ENCODE assay signal across 1 cellular context in the genomic region with DNA sequence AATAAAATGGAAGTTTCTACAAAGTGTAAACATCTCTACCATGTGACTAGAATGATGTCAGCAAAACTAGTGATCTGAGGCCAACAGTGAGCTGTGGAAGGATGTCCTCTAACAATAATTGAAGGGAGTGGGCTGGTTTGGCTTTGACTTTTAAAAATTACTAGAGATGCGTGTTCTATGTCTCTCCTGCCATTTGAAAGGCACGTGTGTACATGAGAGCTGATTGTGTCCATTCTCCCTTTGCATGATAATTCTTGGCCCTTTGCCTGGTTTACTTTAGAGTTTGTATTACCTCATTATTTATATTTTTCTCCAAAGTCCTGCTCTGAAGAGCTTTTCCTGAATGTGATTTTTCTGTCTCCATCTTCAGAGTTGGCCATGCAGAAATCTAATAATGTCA.
TF ChIP-seq lines count a peak whose summit lies in the region.

No MANE protein-coding gene starts in this region.

TF ChIP-seq in H1, 55 proteins besides CTCF, POLR2A, EP300 and RAD21 (continued from another document):
- TF ChIP-seq CREB1 (IDR thresholded peaks at IDR 0.05) (no peak), HDAC2 (IDR thresholded peaks at IDR 0.05; ENCODE audit: borderline replicate concordance in 1 of 2, low read depth in 2 of 2, low read length in 2 of 2) (no peak), KDM4A (IDR thresholded peaks at IDR 0.05; ENCODE audit: low read depth, low read length, severe bottlenecking) (no peak), EGR1 (IDR thresholded peaks at IDR 0.05; ENCODE audit: borderline replicate concordance, low read depth, low read length) (no peak), JUN (IDR thresholded peaks at IDR 0.05; ENCODE audit: low read depth, low read length) (no peak), BCL11A (IDR thresholded peaks at IDR 0.05; ENCODE audit: low read depth in 2 of 2, low read length in 2 of 2) (no peak), PHF8 (conservative IDR thresholded peaks at IDR 0.05; ENCODE audit: low read depth, low read length) (no peak), TCF12 (IDR thresholded peaks at IDR 0.05; ENCODE audit: low read depth, low read length) (no peak), NRF1 (IDR thresholded peaks at IDR 0.05; ENCODE audit: low read depth, low read length) (no peak), RNF2 (IDR thresholded peaks at IDR 0.05; ENCODE audit: borderline replicate concordance, low read depth, low read length, missing control alignments, poor library complexity, severe bottlenecking) (no peak)
- TF ChIP-seq, protein P1, sequence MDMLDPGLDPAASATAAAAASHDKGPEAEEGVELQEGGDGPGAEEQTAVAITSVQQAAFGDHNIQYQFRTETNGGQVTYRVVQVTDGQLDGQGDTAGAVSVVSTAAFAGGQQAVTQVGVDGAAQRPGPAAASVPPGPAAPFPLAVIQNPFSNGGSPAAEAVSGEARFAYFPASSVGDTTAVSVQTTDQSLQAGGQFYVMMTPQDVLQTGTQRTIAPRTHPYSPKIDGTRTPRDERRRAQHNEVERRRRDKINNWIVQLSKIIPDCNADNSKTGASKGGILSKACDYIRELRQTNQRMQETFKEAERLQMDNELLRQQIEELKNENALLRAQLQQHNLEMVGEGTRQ (IDR thresholded peaks at IDR 0.05; ENCODE audit: low read length), result no peak
- TF ChIP-seq, protein P2, sequence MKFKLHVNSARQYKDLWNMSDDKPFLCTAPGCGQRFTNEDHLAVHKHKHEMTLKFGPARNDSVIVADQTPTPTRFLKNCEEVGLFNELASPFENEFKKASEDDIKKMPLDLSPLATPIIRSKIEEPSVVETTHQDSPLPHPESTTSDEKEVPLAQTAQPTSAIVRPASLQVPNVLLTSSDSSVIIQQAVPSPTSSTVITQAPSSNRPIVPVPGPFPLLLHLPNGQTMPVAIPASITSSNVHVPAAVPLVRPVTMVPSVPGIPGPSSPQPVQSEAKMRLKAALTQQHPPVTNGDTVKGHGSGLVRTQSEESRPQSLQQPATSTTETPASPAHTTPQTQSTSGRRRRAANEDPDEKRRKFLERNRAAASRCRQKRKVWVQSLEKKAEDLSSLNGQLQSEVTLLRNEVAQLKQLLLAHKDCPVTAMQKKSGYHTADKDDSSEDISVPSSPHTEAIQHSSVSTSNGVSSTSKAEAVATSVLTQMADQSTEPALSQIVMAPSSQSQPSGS (IDR thresholded peaks at IDR 0.05; ENCODE audit: low read length), result no peak
TF ChIP-seq in H1: peak in this region for 0.
